Comparison of ENCODE assay signal across 1 cellular context in genomic region chr3:129608936-129609590, GRCh38.
TF ChIP-seq lines count a peak whose summit lies in the region.

No MANE protein-coding gene starts in this region.

TF ChIP-seq in SK-N-SH treated with all-trans-retinoic acid at 6 μM for 48 hours, 23 proteins besides CTCF, POLR2A, EP300 and RAD21 (continued from another document):
- TF ChIP-seq, protein P1, sequence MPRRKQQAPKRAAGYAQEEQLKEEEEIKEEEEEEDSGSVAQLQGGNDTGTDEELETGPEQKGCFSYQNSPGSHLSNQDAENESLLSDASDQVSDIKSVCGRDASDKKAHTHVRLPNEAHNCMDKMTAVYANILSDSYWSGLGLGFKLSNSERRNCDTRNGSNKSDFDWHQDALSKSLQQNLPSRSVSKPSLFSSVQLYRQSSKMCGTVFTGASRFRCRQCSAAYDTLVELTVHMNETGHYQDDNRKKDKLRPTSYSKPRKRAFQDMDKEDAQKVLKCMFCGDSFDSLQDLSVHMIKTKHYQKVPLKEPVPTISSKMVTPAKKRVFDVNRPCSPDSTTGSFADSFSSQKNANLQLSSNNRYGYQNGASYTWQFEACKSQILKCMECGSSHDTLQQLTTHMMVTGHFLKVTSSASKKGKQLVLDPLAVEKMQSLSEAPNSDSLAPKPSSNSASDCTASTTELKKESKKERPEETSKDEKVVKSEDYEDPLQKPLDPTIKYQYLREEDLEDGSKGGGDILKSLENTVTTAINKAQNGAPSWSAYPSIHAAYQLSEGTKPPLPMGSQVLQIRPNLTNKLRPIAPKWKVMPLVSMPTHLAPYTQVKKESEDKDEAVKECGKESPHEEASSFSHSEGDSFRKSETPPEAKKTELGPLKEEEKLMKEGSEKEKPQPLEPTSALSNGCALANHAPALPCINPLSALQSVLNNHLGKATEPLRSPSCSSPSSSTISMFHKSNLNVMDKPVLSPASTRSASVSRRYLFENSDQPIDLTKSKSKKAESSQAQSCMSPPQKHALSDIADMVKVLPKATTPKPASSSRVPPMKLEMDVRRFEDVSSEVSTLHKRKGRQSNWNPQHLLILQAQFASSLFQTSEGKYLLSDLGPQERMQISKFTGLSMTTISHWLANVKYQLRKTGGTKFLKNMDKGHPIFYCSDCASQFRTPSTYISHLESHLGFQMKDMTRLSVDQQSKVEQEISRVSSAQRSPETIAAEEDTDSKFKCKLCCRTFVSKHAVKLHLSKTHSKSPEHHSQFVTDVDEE (CRISPR knock-in tag; IDR thresholded peaks at IDR 0.05), result no peak
- TF ChIP-seq TCF4 (CRISPR knock-in tag; IDR thresholded peaks at IDR 0.05; ENCODE audit: borderline replicate concordance), result no peak
- no peak for TF ChIP-seq ZNF565 (CRISPR knock-in tag; conservative IDR thresholded peaks at IDR 0.05; ENCODE audit: low read depth)
